8 cellular contexts compared by ENCODE assay signal in the genomic region with DNA sequence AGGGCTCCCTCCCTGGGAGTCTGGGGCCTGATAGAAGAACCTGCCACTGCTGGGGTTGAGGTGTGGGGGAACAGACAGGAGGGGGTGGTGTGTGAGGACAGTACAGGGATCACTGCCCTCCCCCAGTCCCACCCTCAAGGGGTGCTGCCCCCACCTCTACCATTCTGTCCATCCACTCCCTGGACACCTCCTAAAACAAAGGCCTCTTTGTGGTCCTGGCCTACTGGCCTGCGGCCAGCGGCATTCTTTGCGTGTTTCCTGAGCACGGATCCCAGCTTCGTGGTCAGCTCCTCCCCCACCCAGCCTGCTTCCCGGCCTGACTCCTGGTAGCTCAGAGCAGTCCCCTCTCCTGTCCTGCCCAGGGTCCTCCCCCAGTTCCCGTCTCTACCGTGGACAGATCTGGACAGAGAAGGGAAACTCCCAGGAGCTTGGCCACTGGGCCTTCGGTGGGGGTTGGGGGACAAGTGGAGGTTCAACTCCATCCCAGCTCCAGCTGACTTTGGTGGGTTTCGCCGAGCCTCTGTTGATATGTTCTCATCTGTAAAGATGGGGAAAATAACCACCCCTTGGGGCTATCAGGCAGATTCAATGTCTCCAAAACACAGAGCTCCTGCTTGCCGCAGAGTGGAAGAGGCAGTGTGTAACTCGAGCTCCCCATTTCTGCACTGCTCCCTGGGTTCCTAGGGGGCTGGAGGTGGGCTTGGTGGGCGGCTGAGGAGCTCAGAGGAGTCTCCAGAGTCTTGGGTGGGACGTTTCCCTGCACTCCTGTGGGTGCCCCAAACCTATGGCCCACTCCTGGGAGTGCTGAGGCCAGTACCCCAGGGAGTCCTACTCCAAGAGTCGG. TPM values are rescaled to one million over a fixed set of nuclear protein-coding genes. Genes with fewer than 3 reads are reported as not detected.
DNase-seq lines count a peak whose midpoint lies in the region; ATAC-seq, FAIRE-seq and TF ChIP-seq lines count a peak whose summit lies in the region.

No MANE protein-coding gene starts in this region.

- peak; percentile 89 for DNase-seq in HFFc6
- peak; percentile 79 for DNase-seq in MCF 10A (ENCODE audit: unreplicated experiment)
- no peak for DNase-seq in keratinocyte (ENCODE audit: low read depth, low spot score)
- DNase-seq in HUDEP-2 (lab: John Stamatoyannopoulos, UW; ENCODE audit: unreplicated experiment in 76 of 76), result no peak
- no peak for DNase-seq in GM12892 (ENCODE audit: insufficient read length)
- DNase-seq in NCI-H446 treated with DMSO at 0.1 percent for 48 hours (lab: John Stamatoyannopoulos, UW), result no peak

- peaks cover 2% of the 10 kb centered on the region for H3K27me3 Mint-ChIP-seq in HFFc6 (ENCODE audit: insufficient read depth)
- no peaks in the 10 kb centered on the region for H3K27me3 Mint-ChIP-seq in MCF 10A (ENCODE audit: insufficient read depth, unreplicated experiment)

- no peak overlapping the region for H2AFZ ChIP-seq in keratinocyte (ENCODE audit: control insufficient read depth, low read length)

- H3K36me3 ChIP-seq in keratinocyte (ENCODE audit: control insufficient read depth in 2 of 2, extremely low read depth in 1 of 2, insufficient read depth in 2 of 2, low read length in 2 of 2), result peaks cover 0 to 9% of the 10 kb centered on the region in 2 experiments
- H3K36me3 ChIP-seq in stomach smooth muscle (ENCODE audit: control insufficient read depth in 2 of 2, insufficient read depth in 2 of 2, low read length in 2 of 2), result no peaks in the 10 kb centered on the region

- H3K4me3 Mint-ChIP-seq in HFFc6 (peak overlapping the region; percentile 63), MCF 10A (ENCODE audit: unreplicated experiment) (no peak overlapping the region)

- H3K27ac ChIP-seq in keratinocyte (ENCODE audit: control insufficient read depth, insufficient read depth, low read length) (peak overlapping the region; percentile 68), stomach smooth muscle (ENCODE audit: low read length) (peak overlapping the region; percentile 95)

- H3K9me3 Mint-ChIP-seq in HFFc6 (no peaks in the 10 kb centered on the region), MCF 10A (ENCODE audit: unreplicated experiment) (no peaks in the 10 kb centered on the region)

- TF ChIP-seq POLR2A in GM12892 (IDR thresholded peaks at IDR 0.05; ENCODE audit: low read depth, low read length), result no peak

- peaks cover 4% of the 10 kb centered on the region for H4K20me1 ChIP-seq in keratinocyte (ENCODE audit: control insufficient read depth, extremely low read depth, insufficient read depth, low read length)

- H3K36me3 Mint-ChIP-seq in HFFc6 (ENCODE audit: low read depth) (no peaks in the 10 kb centered on the region), MCF 10A (ENCODE audit: insufficient read depth, unreplicated experiment) (peaks cover 4% of the 10 kb centered on the region)

- FAIRE-seq in keratinocyte (lab: Jason Lieb, UNC), result peak; percentile 89
- FAIRE-seq in GM12892 (lab: Jason Lieb, UNC), result no peak

- dilution Hi-C loops in keratinocyte (cut with MboI; ENCODE audit: extremely low pct_ligation_motif_present, low sequenced_read_pairs), result no loop called here

- H3K4me2 ChIP-seq in keratinocyte (ENCODE audit: control insufficient read depth, extremely low read depth, insufficient read depth, low read depth, low read length), result peak overlapping the region; percentile 58

- H3K4me1 ChIP-seq in keratinocyte (ENCODE audit: control insufficient read depth, extremely low read depth, insufficient read depth, low read length) (peaks cover 71% of the 10 kb centered on the region), stomach smooth muscle (ENCODE audit: control insufficient read depth, insufficient read depth, low read length) (peaks cover 88% of the 10 kb centered on the region)

- H3K79me2 ChIP-seq in keratinocyte (ENCODE audit: control insufficient read depth, insufficient read depth, low read length), result peaks cover 24% of the 10 kb centered on the region

- intact Hi-C loops in MCF 10A (cut with micrococcal nuclease), result no loop called here

- H3K4me1 Mint-ChIP-seq in HFFc6 (ENCODE audit: low read depth) (peaks cover 87% of the 10 kb centered on the region), MCF 10A (ENCODE audit: insufficient read depth, unreplicated experiment) (peaks cover 48% of the 10 kb centered on the region)

- no TSS peak for BruUV-seq in MCF 10A (replicated peaks; lab: Mats Ljungman, UMichigan)

- POLR2A ChIA-PET in MCF 10A (lab: Yijun Ruan, JAX), result interaction anchor here (0.7 to 1.8 kb wide), 4 partner anchors 17 to 101 kb away, joined by 3 to 9 read pairs (median 4); no protein-coding TSS in a partner anchor

- CTCF ChIA-PET in MCF 10A (lab: Yijun Ruan, JAX), result interaction anchor here (0.6 to 13.3 kb wide), 8 partner anchors 20 to 89 kb away, joined by 3 to 334 read pairs (median 4); no protein-coding TSS in a partner anchor

- H3K9me1 ChIP-seq in keratinocyte (ENCODE audit: control insufficient read depth, extremely low read depth, insufficient read depth, low read length), result peaks cover 7% of the 10 kb centered on the region

- peak overlapping the region; percentile 61 for H3K9ac ChIP-seq in keratinocyte (ENCODE audit: control insufficient read depth, extremely low read depth, insufficient read depth, low read length)
- H3K9ac ChIP-seq in stomach smooth muscle (ENCODE audit: low read length in 2 of 2), result peak overlapping the region; percentile 53 to 58

- peak overlapping the region in 2 of 3 experiments; percentile 30 to 31 for H3K4me3 ChIP-seq in keratinocyte (ENCODE audit: control insufficient read depth in 2 of 3, extremely low read depth in 1 of 3, insufficient read depth in 2 of 3, low read depth in 1 of 3, low read length in 3 of 3)
- peak overlapping the region in 1 of 2 donors; percentile 57 for H3K4me3 ChIP-seq in stomach smooth muscle (ENCODE audit: low read length in 2 of 2)

- TF ChIP-seq CTCF in HFFc6 (IDR thresholded peaks at IDR 0.05) (no peak), MCF 10A (IDR thresholded peaks at IDR 0.05; ENCODE audit: unreplicated experiment) (no peak), keratinocyte (optimal IDR thresholded peaks at IDR 0.05 in 1 of 3, IDR thresholded peaks at IDR 0.05 in 1 of 3, conservative IDR thresholded peaks at IDR 0.05 in 1 of 3; ENCODE audit: extremely low read depth in 1 of 3, insufficient read depth in 2 of 3, low read length in 3 of 3) (no peak)

- H3K27me3 ChIP-seq in keratinocyte (ENCODE audit: control insufficient read depth, extremely low read depth, insufficient read depth, low read length) (no peaks in the 10 kb centered on the region), stomach smooth muscle (ENCODE audit: control insufficient read depth in 1 of 2, insufficient read depth in 2 of 2, low read length in 2 of 2) (no peaks in the 10 kb centered on the region)

- H3K27ac Mint-ChIP-seq in HFFc6 (peak overlapping the region; percentile 98), MCF 10A (ENCODE audit: low read depth, unreplicated experiment) (no peak overlapping the region)

- H3K9me3 ChIP-seq in keratinocyte (ENCODE audit: control insufficient read depth, low read depth, low read length) (no peaks in the 10 kb centered on the region), stomach smooth muscle (ENCODE audit: control insufficient read depth in 2 of 2, low read length in 2 of 2) (no peaks in the 10 kb centered on the region)

- ATAC-seq in GM21381 (IDR thresholded peaks at IDR 0.05; ENCODE audit: unreplicated experiment), result no peak

RNA-seq across cellular contexts. Expression of a gene that starts 48.7 kb away (rescaled TPM):
- total RNA-seq in HFFc6 (2021; fragmentation: NEBNext Ultra II Directional; extraction: Animal tissue kit (Norgen Biotek cat#: 25700)), result 1 to 10 TPM; 1.5 to 5.1 (median 4.2) TPM
- not detected in 2 replicates for total RNA-seq in MCF 10A (2022)
- 0.07 to 0.26 TPM (median 0.13 TPM) in 3 replicates for polyA plus RNA-seq in keratinocyte
- 0.35 TPM for polyA plus RNA-seq in keratinocyte (2011; ENCODE audit: low read depth)
- polyA plus RNA-seq in keratinocyte (2011; cell fraction: cytosol; rRNA removed), result 0.08 and 0.09 TPM in 2 replicates
- polyA plus RNA-seq in keratinocyte (2011; cell fraction: nucleus; rRNA removed), result 0.08 and 0.19 TPM in 2 replicates
- polyA plus RNA-seq in keratinocyte (2012; ENCODE audit: low replicate concordance), result 0.10 and 0.50 TPM in 2 replicates
- 0.20 TPM in 1 of 3 replicates, not detected in the others for polyA minus RNA-seq in keratinocyte
- polyA minus RNA-seq in keratinocyte (2011; cell fraction: cytosol; rRNA and poly(A)+ RNA removed), result not detected
- not detected in 2 replicates for polyA minus RNA-seq in keratinocyte (2011; cell fraction: nucleus; rRNA and poly(A)+ RNA removed)
- 1.2 TPM for polyA plus RNA-seq in GM12892 (2012; ENCODE audit: missing spikeins)

RNA-seq across cellular contexts. Expression of a gene that starts 58.7 kb away (rescaled TPM):
- total RNA-seq in HFFc6 (2021; fragmentation: NEBNext Ultra II Directional; extraction: Animal tissue kit (Norgen Biotek cat#: 25700)), result 100 to 1,000 TPM; 129 to 161 (median 142) TPM
- total RNA-seq in MCF 10A (2022), result 26.9 and 27.2 TPM in 2 replicates
- polyA plus RNA-seq in keratinocyte, result 3.1 to 21.4 TPM (median 5.2 TPM) in 3 replicates
- polyA plus RNA-seq in keratinocyte (2011; ENCODE audit: low read depth), result 13.1 TPM
- polyA plus RNA-seq in keratinocyte (2011; cell fraction: cytosol; rRNA removed), result 8.8 and 19.1 TPM in 2 replicates
- polyA plus RNA-seq in keratinocyte (2011; cell fraction: nucleus; rRNA removed), result 16.8 and 22.7 TPM in 2 replicates
- polyA plus RNA-seq in keratinocyte (2012; ENCODE audit: low replicate concordance), result 11.9 and 50.9 TPM in 2 replicates
- 8.7 to 101 TPM (median 9.2 TPM) in 3 replicates for polyA minus RNA-seq in keratinocyte
- polyA minus RNA-seq in keratinocyte (2011; cell fraction: cytosol; rRNA and poly(A)+ RNA removed), result 22.1 TPM
- polyA minus RNA-seq in keratinocyte (2011; cell fraction: nucleus; rRNA and poly(A)+ RNA removed), result 9.8 and 16.2 TPM in 2 replicates
- polyA plus RNA-seq in GM12892 (2012; ENCODE audit: missing spikeins), result 0.55 TPM

Comparison
In these comparisons a context has a peak if more than half of its experiments do, and no peak if none do; other contexts are left out.
1. DNase-seq: peak in HFFc6 (single experiment) and MCF 10A (single experiment); none in keratinocyte (single experiment), HUDEP-2 (0 of 76), GM12892 (single experiment) and NCI-H446 treated with DMSO at 0.1 percent for 48 hours (single experiment).